ENCODE assay signal across 9 cellular contexts in genomic region chr13:109243311-109243951, GRCh38.
DNase-seq lines count a peak whose midpoint lies in the region; ATAC-seq and TF ChIP-seq lines count a peak whose summit lies in the region.
"Had no signal": no experiment of that assay in that cellular context is flagged by ENCODE, and none has a peak within 500 bp of the region (broad histone marks: within the 10 kb centered on the region; RNA-seq: fewer than 3 reads in every experiment).

No MANE protein-coding gene starts in this region.

- H3K36me3 ChIP-seq in ascending aorta: no peaks in the 10 kb centered on the region
- H3K36me3 ChIP-seq in naive thymus-derived CD4-positive, alpha-beta T cell (ENCODE audit: control insufficient read depth in 2 of 3, insufficient read depth in 3 of 3, low read length in 3 of 3): no peaks in the 10 kb centered on the region

- H3K4me1 Mint-ChIP-seq in naive thymus-derived CD4-positive, alpha-beta T cell: no peaks in the 10 kb centered on the region
- H3K4me1 Mint-ChIP-seq in activated CD8-positive, alpha-beta memory T cell treated with anti-CD3 and anti-CD28 coated beads, Interleukin-2, amount 10 ng/mL, durations not matched to agents 7 days and 5 days: no peaks in the 10 kb centered on the region
- H3K4me1 Mint-ChIP-seq: IgD-negative memory B cell had no signal

- peak; percentile 63 for DNase-seq in HS-5 (ENCODE audit: low read depth)
- DNase-seq in ascending aorta (ENCODE audit: low spot score in 2 of 2): peak in 1 of 2 donors; percentile 79
- DNase-seq in right cardiac atrium: no peak
- DNase-seq in stromal cell of bone marrow (ENCODE audit: low read depth): peak; percentile 43
- DNase-seq in naive thymus-derived CD4-positive, alpha-beta T cell: no peak
- no peak for DNase-seq in NCI-H1930 (lab: John Stamatoyannopoulos, UW)
- no peak for DNase-seq in ureter (ENCODE audit: low spot score)
- DNase-seq in activated CD8-positive, alpha-beta memory T cell treated with anti-CD3 and anti-CD28 coated beads, Interleukin-2, amount 10 ng/mL, durations not matched to agents 7 days and 5 days: no peak

- POLR2A ChIA-PET in naive thymus-derived CD4-positive, alpha-beta T cell (lab: Charles Lee): no interaction called here

- H3K4me3 ChIP-seq in ascending aorta (peak overlapping the region; percentile 37), right cardiac atrium (ENCODE audit: low read length) (no peak overlapping the region)
- no peak overlapping the region for H3K4me3 ChIP-seq in naive thymus-derived CD4-positive, alpha-beta T cell (ENCODE audit: low read length)

- CTCF ChIA-PET in naive thymus-derived CD4-positive, alpha-beta T cell (lab: Charles Lee): no interaction called here
- CTCF ChIA-PET in activated CD8-positive, alpha-beta memory T cell treated with anti-CD3 and anti-CD28 coated beads, Interleukin-2, amount 10 ng/mL, durations not matched to agents 7 days and 5 days (lab: Charles Lee): no interaction called here

- H3K27me3 ChIP-seq in ascending aorta (no peaks in the 10 kb centered on the region), right cardiac atrium (ENCODE audit: control insufficient read depth, insufficient read depth) (no peaks in the 10 kb centered on the region)
- H3K27me3 ChIP-seq in naive thymus-derived CD4-positive, alpha-beta T cell (ENCODE audit: control insufficient read depth in 2 of 2, insufficient read depth in 2 of 2, low read length in 2 of 2): no peaks in the 10 kb centered on the region

- H3K9me3 ChIP-seq in ascending aorta: peaks cover 0 to 11% of the 10 kb centered on the region in 2 donors
- no peaks in the 10 kb centered on the region for H3K9me3 ChIP-seq in right cardiac atrium (ENCODE audit: control insufficient read depth, low read length)
- H3K9me3 ChIP-seq in naive thymus-derived CD4-positive, alpha-beta T cell (ENCODE audit: control insufficient read depth in 2 of 3, low read length in 3 of 3): no peaks in the 10 kb centered on the region

- H3K4me1 ChIP-seq in ascending aorta (peaks cover 0 to 19% of the 10 kb centered on the region in 2 donors), right cardiac atrium (ENCODE audit: control insufficient read depth, insufficient read depth, low read length) (no peaks in the 10 kb centered on the region)
- H3K4me1 ChIP-seq in naive thymus-derived CD4-positive, alpha-beta T cell (ENCODE audit: control insufficient read depth in 2 of 2, insufficient read depth in 2 of 2, low read length in 2 of 2): no peaks in the 10 kb centered on the region

- TF ChIP-seq CTCF in ascending aorta (IDR thresholded peaks at IDR 0.05): no peak

- H3K9me3 Mint-ChIP-seq in naive thymus-derived CD4-positive, alpha-beta T cell: peaks cover 0 to 10% (median 5%) of the 10 kb centered on the region in 11 donors
- H3K9me3 Mint-ChIP-seq in activated CD8-positive, alpha-beta memory T cell treated with anti-CD3 and anti-CD28 coated beads, Interleukin-2, amount 10 ng/mL, durations not matched to agents 7 days and 5 days (ENCODE audit: low read depth): no peaks in the 10 kb centered on the region

- intact Hi-C loops in ascending aorta (cut with DNase I): loop anchor here (5.0 to 10.0 kb wide), 3 partner anchors 141 to 544 kb away; partner anchors contain the start of gene IRS2
- intact Hi-C loops in right cardiac atrium (cut with DNase I): no loop called here
- intact Hi-C loops in naive thymus-derived CD4-positive, alpha-beta T cell (cut with micrococcal nuclease): no loop called here

- no peak overlapping the region for H3K4me3 Mint-ChIP-seq in naive thymus-derived CD4-positive, alpha-beta T cell
- no peak overlapping the region for H3K4me3 Mint-ChIP-seq in activated CD8-positive, alpha-beta memory T cell treated with anti-CD3 and anti-CD28 coated beads, Interleukin-2, amount 10 ng/mL, durations not matched to agents 7 days and 5 days

- ATAC-seq in right cardiac atrium: peak; percentile 93
- ATAC-seq in naive thymus-derived CD4-positive, alpha-beta T cell: no peak
- no peak for ATAC-seq in activated CD8-positive, alpha-beta memory T cell treated with anti-CD3 and anti-CD28 coated beads, Interleukin-2, amount 10 ng/mL, durations not matched to agents 7 days and 5 days

- H3K27me3 Mint-ChIP-seq in naive thymus-derived CD4-positive, alpha-beta T cell: peaks cover 0 to 34% (median 12%) of the 10 kb centered on the region in 5 donors
- no peaks in the 10 kb centered on the region for H3K27me3 Mint-ChIP-seq in activated CD8-positive, alpha-beta memory T cell treated with anti-CD3 and anti-CD28 coated beads, Interleukin-2, amount 10 ng/mL, durations not matched to agents 7 days and 5 days

- H3K36me3 Mint-ChIP-seq in naive thymus-derived CD4-positive, alpha-beta T cell: no peaks in the 10 kb centered on the region
- no peaks in the 10 kb centered on the region for H3K36me3 Mint-ChIP-seq in activated CD8-positive, alpha-beta memory T cell treated with anti-CD3 and anti-CD28 coated beads, Interleukin-2, amount 10 ng/mL, durations not matched to agents 7 days and 5 days
- H3K36me3 Mint-ChIP-seq: IgD-negative memory B cell had no signal

- H3K27ac Mint-ChIP-seq in naive thymus-derived CD4-positive, alpha-beta T cell: no peak overlapping the region
- no peak overlapping the region for H3K27ac Mint-ChIP-seq in activated CD8-positive, alpha-beta memory T cell treated with anti-CD3 and anti-CD28 coated beads, Interleukin-2, amount 10 ng/mL, durations not matched to agents 7 days and 5 days
- H3K27ac Mint-ChIP-seq: IgD-negative memory B cell had no signal

- 12% methylated on average over 9 of the region's 9 CpGs for WGBS in right cardiac atrium

- H3K27ac ChIP-seq in ascending aorta (peak overlapping the region; percentile 59 to 77), right cardiac atrium (ENCODE audit: low read length) (peak overlapping the region; percentile 88)
- H3K27ac ChIP-seq in naive thymus-derived CD4-positive, alpha-beta T cell (ENCODE audit: low read depth, low read length): no peak overlapping the region

Comparison
In these comparisons a context has a peak if more than half of its experiments do, and no peak if none do; other contexts are left out.
1. DNase-seq: peak in HS-5 (single experiment) and stromal cell of bone marrow (single experiment); none in right cardiac atrium (0 of 3), naive thymus-derived CD4-positive, alpha-beta T cell (0 of 9), NCI-H1930 (0 of 2), ureter (single experiment) and activated CD8-positive, alpha-beta memory T cell treated with anti-CD3 and anti-CD28 coated beads, Interleukin-2, amount 10 ng/mL, durations not matched to agents 7 days and 5 days (single experiment).
2. H3K4me3 ChIP-seq: peak in ascending aorta (2 of 2); none in right cardiac atrium (single experiment) and naive thymus-derived CD4-positive, alpha-beta T cell (single experiment).
3. ATAC-seq: peak in right cardiac atrium (2 of 2); none in naive thymus-derived CD4-positive, alpha-beta T cell (single experiment) and activated CD8-positive, alpha-beta memory T cell treated with anti-CD3 and anti-CD28 coated beads, Interleukin-2, amount 10 ng/mL, durations not matched to agents 7 days and 5 days (single experiment).